12 cellular contexts compared by ENCODE assay signal in the genomic region with DNA sequence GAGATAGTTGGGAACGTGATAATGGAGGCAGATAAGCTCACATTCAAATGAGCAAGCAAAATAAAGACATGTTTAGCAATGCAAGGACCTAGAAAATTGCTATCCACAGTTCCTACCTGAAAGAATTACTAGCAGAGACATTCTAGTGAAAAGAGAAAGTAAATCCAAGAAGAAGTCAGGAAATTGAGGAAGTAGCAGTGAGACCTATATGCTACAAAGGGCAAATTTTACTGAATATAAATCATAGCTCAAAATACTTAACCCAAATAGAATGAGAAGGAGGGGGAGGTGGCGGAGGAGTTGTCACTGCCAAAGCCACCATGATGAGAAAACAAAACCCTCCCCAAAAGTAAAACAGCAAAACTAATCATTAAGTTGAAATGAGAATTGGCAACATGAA. TPM values are rescaled to one million over a fixed set of nuclear protein-coding genes. Genes with fewer than 3 reads are reported as not detected.
"Had no signal": no experiment of that assay in that cellular context is flagged by ENCODE, and none has a peak within 500 bp of the region (broad histone marks: within the 10 kb centered on the region; RNA-seq: fewer than 3 reads in every experiment).

No MANE protein-coding gene starts in this region.

- H3K27ac ChIP-seq: coronary artery, heart left ventricle, right atrium auricular region, sigmoid colon, skin epidermis had no signal

- H3K9me3 Mint-ChIP-seq: endodermal cell had no signal

- H3K9me3 ChIP-seq: right atrium auricular region, sigmoid colon had no signal

- ATAC-seq: heart left ventricle; naive thymus-derived CD8-positive, alpha-beta T cell had no signal

- H3K4me1 Mint-ChIP-seq: endodermal cell; naive thymus-derived CD8-positive, alpha-beta T cell had no signal

- H3K4me3 ChIP-seq: coronary artery, heart left ventricle, right atrium auricular region, sigmoid colon, skin epidermis had no signal

- DNase-seq: effector CD4-positive, alpha-beta T cell; heart left ventricle; hippocampal formation; naive thymus-derived CD8-positive, alpha-beta T cell; sigmoid colon; stimulated activated CD4-positive, alpha-beta T cell treated with anti-CD3 and anti-CD28 coated beads, Interleukin-12 subunit alpha, Interleukin-12 subunit beta, amount 100 ng/mL, for 4 hours; stimulated activated naive CD4-positive, alpha-beta T cell; trophoblast cell had no signal

- H3K36me3 ChIP-seq: heart left ventricle, right atrium auricular region, sigmoid colon had no signal

- H3K27me3 ChIP-seq: right atrium auricular region, sigmoid colon had no signal

- H3K27ac Mint-ChIP-seq: endodermal cell; naive thymus-derived CD8-positive, alpha-beta T cell had no signal

- H3K36me3 Mint-ChIP-seq: naive thymus-derived CD8-positive, alpha-beta T cell had no signal

- H3K4me1 ChIP-seq: heart left ventricle, right atrium auricular region, sigmoid colon had no signal

- H3K4me3 Mint-ChIP-seq: endodermal cell; naive thymus-derived CD8-positive, alpha-beta T cell had no signal

RNA-seq across cellular contexts. Expression of gene PITPNM3, which starts 39.3 kb away (rescaled TPM):
- polyA plus RNA-seq: naive thymus-derived CD8-positive, alpha-beta T cell had no signal
